8 cellular contexts compared by ENCODE assay signal in the genomic region with DNA sequence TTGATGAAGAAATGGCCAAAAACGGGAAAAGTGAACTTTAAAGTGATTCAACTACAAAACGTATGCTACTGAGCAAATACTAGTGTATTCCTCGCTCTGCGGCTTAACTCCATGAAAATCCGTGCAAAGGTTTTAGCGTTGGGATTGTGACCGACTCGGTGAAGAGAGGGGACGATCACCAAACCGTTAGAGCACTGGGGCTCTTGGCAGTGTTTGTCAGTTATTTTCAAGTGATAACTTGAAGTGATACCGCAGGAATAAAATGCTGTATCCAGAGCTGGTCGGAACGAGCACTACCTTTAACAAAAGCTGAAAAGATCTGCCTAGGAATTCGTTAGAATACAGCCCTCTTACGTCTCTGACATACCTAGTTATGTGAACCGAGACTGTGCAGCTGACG. TPM values are rescaled to one million over a fixed set of nuclear protein-coding genes. Genes with fewer than 3 reads are reported as not detected.
DNase-seq lines count a peak whose midpoint lies in the region; ATAC-seq and TF ChIP-seq lines count a peak whose summit lies in the region.

No MANE protein-coding gene starts in this region.

- peaks cover 9 to 23% of the 10 kb centered on the region in 2 donors for H3K36me3 Mint-ChIP-seq in activated naive CD4-positive, alpha-beta T cell treated with anti-CD3 and anti-CD28 coated beads, Interleukin-2, amount 50 U/mL, for 72 hours

- H3K9me3 Mint-ChIP-seq in activated naive CD4-positive, alpha-beta T cell treated with anti-CD3 and anti-CD28 coated beads, Interleukin-2, amount 50 U/mL, for 72 hours, result no peaks in the 10 kb centered on the region

- CTCF ChIA-PET in BJ (lab: Yijun Ruan, JAX), result interaction anchor here (0.7 to 3.2 kb wide), 6 partner anchors 8 to 72 kb away, joined by 3 to 18 read pairs (median 4); no protein-coding TSS in a partner anchor

- no peaks in the 10 kb centered on the region for H3K27me3 ChIP-seq in BJ (ENCODE audit: control insufficient read depth, insufficient read depth, low read length)
- H3K27me3 ChIP-seq in H7 (ENCODE audit: control insufficient read depth, insufficient read depth, low read length), result no peaks in the 10 kb centered on the region

- H3K27ac Mint-ChIP-seq in activated naive CD4-positive, alpha-beta T cell treated with anti-CD3 and anti-CD28 coated beads, Interleukin-2, amount 50 U/mL, for 72 hours, result peak overlapping the region; percentile 91 to 96

- peak overlapping the region; percentile 68 for H3K4me3 ChIP-seq in BJ (ENCODE audit: low read depth, low read length)
- H3K4me3 ChIP-seq in H7 (ENCODE audit: insufficient read depth, low read depth, low read length), result peak overlapping the region; percentile 83

- ATAC-seq in activated naive CD4-positive, alpha-beta T cell treated with anti-CD3 and anti-CD28 coated beads, Interleukin-2, amount 50 U/mL, for 72 hours, result peak in 1 of 2 donors; percentile 16
- no peak for ATAC-seq in HG02759 (IDR thresholded peaks at IDR 0.05; ENCODE audit: unreplicated experiment)
- ATAC-seq in GM19397 (IDR thresholded peaks at IDR 0.05; ENCODE audit: unreplicated experiment), result no peak

- H3K36me3 ChIP-seq in BJ (ENCODE audit: control insufficient read depth, insufficient read depth, low read length), result no peaks in the 10 kb centered on the region
- H3K36me3 ChIP-seq in H7 (replicated peaks; ENCODE audit: control insufficient read depth, insufficient read depth, low read length), result no peaks in the 10 kb centered on the region

- POLR2A ChIA-PET in BJ (lab: Charles Lee), result interaction anchor here (0.6 to 1.2 kb wide), 4 partner anchors 9 to 507 kb away, joined by 3 to 4 read pairs (median 4); no protein-coding TSS in a partner anchor

- DNase-seq in BJ (ENCODE audit: low read depth) (no peak), H7 (peak; percentile 26), inferior parietal cortex (ENCODE audit: extremely low spot score) (peak; percentile 83), superior temporal gyrus (ENCODE audit: extremely low spot score) (peak; percentile 90), GDM1 (lab: John Stamatoyannopoulos, UW) (no peak)
- DNase-seq in activated naive CD4-positive, alpha-beta T cell treated with anti-CD3 and anti-CD28 coated beads, Interleukin-2, amount 50 U/mL, for 72 hours (ENCODE audit: low spot score in 2 of 2), result no peak

- no peak for TF ChIP-seq CTCF in BJ (IDR thresholded peaks at IDR 0.05; ENCODE audit: insufficient read depth, low read depth, low read length)

RNA-seq across cellular contexts. Expression of gene PPM1D, which starts 0.8 kb away (rescaled TPM):
- 4.2 and 7.4 TPM in 2 replicates for polyA plus RNA-seq in BJ (2011; rRNA removed)
- polyA minus RNA-seq in BJ (2011; rRNA and poly(A)+ RNA removed), result 5.6 and 7.6 TPM in 2 replicates
- total RNA-seq in H7 (2014; rRNA removed; shearing (Covaris generic)), result 9.6 and 13.9 TPM in 2 replicates
- total RNA-seq in activated naive CD4-positive, alpha-beta T cell treated with anti-CD3 and anti-CD28 coated beads, Interleukin-2, amount 50 U/mL, for 72 hours, result 10 to 100 TPM; 10.7 to 24.6 TPM

Comparison
In these comparisons a context has a peak if more than half of its experiments do, and no peak if none do; other contexts are left out.
1. DNase-seq: peak in H7 (single experiment), inferior parietal cortex (single experiment) and superior temporal gyrus (single experiment); none in BJ (single experiment), activated naive CD4-positive, alpha-beta T cell treated with anti-CD3 and anti-CD28 coated beads, Interleukin-2, amount 50 U/mL, for 72 hours (0 of 2) and GDM1 (single experiment).